Comparison of ENCODE assay signal across 1 cellular context in genomic region chr7:98106647-98107312, GRCh38.
TF ChIP-seq lines count a peak whose summit lies in the region.

TSS of gene LMTK2 (plus strand) at chr7:98106862. CDS start at chr7:98107178, 316 bp downstream.

TF ChIP-seq in HepG2, 621 proteins besides CTCF, POLR2A, EP300 and RAD21 (continued from another document and continues in another):
- TF ChIP-seq ZBTB14 (CRISPR knock-in tag; IDR thresholded peaks at IDR 0.05), result no peak
- no peak for TF ChIP-seq TEAD2 (CRISPR knock-in tag; IDR thresholded peaks at IDR 0.05)
- TF ChIP-seq ZNF280B (CRISPR knock-in tag; IDR thresholded peaks at IDR 0.05; ENCODE audit: borderline replicate concordance), result no peak
- TF ChIP-seq NPAS2 (CRISPR knock-in tag; IDR thresholded peaks at IDR 0.05; ENCODE audit: borderline replicate concordance), result no peak
- TF ChIP-seq HNRNPH1 (optimal IDR thresholded peaks at IDR 0.05; ENCODE audit: low read depth, low read length), result no peak
- TF ChIP-seq ZNF670 (CRISPR knock-in tag; IDR thresholded peaks at IDR 0.05; ENCODE audit: borderline replicate concordance), result 0 out of 2 replicates have a peak, but pooled peaks have one; percentile 29
- no peak for TF ChIP-seq ZKSCAN1 (IDR thresholded peaks at IDR 0.05; ENCODE audit: low read length)
- peak; percentile 60; the same call in 1 of the 2 replicates for TF ChIP-seq BCL6 (CRISPR knock-in tag; IDR thresholded peaks at IDR 0.05)
- TF ChIP-seq USF2 (IDR thresholded peaks at IDR 0.05; ENCODE audit: low read depth, low read length), result peak; percentile 81
- TF ChIP-seq USF2 (CRISPR knock-in tag; IDR thresholded peaks at IDR 0.05; ENCODE audit: borderline replicate concordance), result peak; percentile 94; the same call in 1 of the 2 replicates
- TF ChIP-seq HBP1 (CRISPR knock-in tag; IDR thresholded peaks at IDR 0.05; ENCODE audit: low read depth), result peak; percentile 74; the same call in 1 of the 2 replicates
- TF ChIP-seq ZMAT3 (CRISPR knock-in tag; conservative IDR thresholded peaks at IDR 0.05), result peak; percentile 74
- no peak for TF ChIP-seq ZNF782 (CRISPR knock-in tag; IDR thresholded peaks at IDR 0.05; ENCODE audit: borderline replicate concordance)
- TF ChIP-seq GABPA (IDR thresholded peaks at IDR 0.05; ENCODE audit: low read depth, low read length), result no peak
- peak; percentile 20; the same call in 1 of the 2 replicates for TF ChIP-seq GABPA (CRISPR knock-in tag; IDR thresholded peaks at IDR 0.05; ENCODE audit: low read depth)
- TF ChIP-seq HDAC2 (CRISPR knock-in tag; IDR thresholded peaks at IDR 0.05), result peak; percentile 63
- no peak for TF ChIP-seq PLRG1 (conservative IDR thresholded peaks at IDR 0.05)
- TF ChIP-seq ZNF598 (CRISPR knock-in tag; IDR thresholded peaks at IDR 0.05; ENCODE audit: borderline replicate concordance), result peak; percentile 43; the same call in 1 of the 2 replicates
- TF ChIP-seq ZNF367 (CRISPR knock-in tag; IDR thresholded peaks at IDR 0.05; ENCODE audit: borderline replicate concordance), result no peak
- TF ChIP-seq ZNF512 (CRISPR knock-in tag; IDR thresholded peaks at IDR 0.05), result 0 out of 2 replicates have a peak, but pooled peaks have one; percentile 56
- TF ChIP-seq ATAD3A (CRISPR knock-in tag; IDR thresholded peaks at IDR 0.05), result no peak
- no peak for TF ChIP-seq ZNF12 (CRISPR knock-in tag; IDR thresholded peaks at IDR 0.05)
- TF ChIP-seq FOXO4 (CRISPR knock-in tag; conservative IDR thresholded peaks at IDR 0.05), result no peak
- TF ChIP-seq ZNF260 (CRISPR knock-in tag; IDR thresholded peaks at IDR 0.05; ENCODE audit: borderline replicate concordance, low read depth), result no peak
- peak; percentile 48; the same call in 1 of the 2 replicates for TF ChIP-seq TSC22D2 (CRISPR knock-in tag; IDR thresholded peaks at IDR 0.05; ENCODE audit: borderline replicate concordance)
- TF ChIP-seq DMTF1 (CRISPR knock-in tag; IDR thresholded peaks at IDR 0.05), result no peak
- no peak for TF ChIP-seq RFXANK (CRISPR knock-in tag; IDR thresholded peaks at IDR 0.05)
- TF ChIP-seq MBD4 (IDR thresholded peaks at IDR 0.05; ENCODE audit: borderline replicate concordance, low read length), result no peak
- no peak for TF ChIP-seq NCOR1 (IDR thresholded peaks at IDR 0.05; ENCODE audit: borderline replicate concordance, low read length)
- peak; percentile 66; the same call in 1 of the 2 replicates for TF ChIP-seq ZNF235 (CRISPR knock-in tag; IDR thresholded peaks at IDR 0.05; ENCODE audit: borderline replicate concordance)
- TF ChIP-seq JUNB (CRISPR knock-in tag; IDR thresholded peaks at IDR 0.05; ENCODE audit: borderline replicate concordance), result no peak
- TF ChIP-seq KAT2B (IDR thresholded peaks at IDR 0.05; ENCODE audit: borderline replicate concordance, low read depth, low read length), result no peak
- no peak for TF ChIP-seq ZBTB1 (CRISPR knock-in tag; IDR thresholded peaks at IDR 0.05; ENCODE audit: borderline replicate concordance)
- TF ChIP-seq ZNF343 (CRISPR knock-in tag; IDR thresholded peaks at IDR 0.05), result 0 out of 2 replicates have a peak, but pooled peaks have one; percentile 32
- no peak for TF ChIP-seq ZNF234 (CRISPR knock-in tag; conservative IDR thresholded peaks at IDR 0.05)
- TF ChIP-seq ZBTB25 (CRISPR knock-in tag; IDR thresholded peaks at IDR 0.05), result no peak
- peak; percentile 75; the same call in 1 of the 2 replicates for TF ChIP-seq ZFP41 (CRISPR knock-in tag; IDR thresholded peaks at IDR 0.05; ENCODE audit: borderline replicate concordance)
- TF ChIP-seq TCF7L2 (IDR thresholded peaks at IDR 0.05; ENCODE audit: low read depth, low read length), result no peak
- no peak for TF ChIP-seq ZNF136 (CRISPR knock-in tag; IDR thresholded peaks at IDR 0.05; ENCODE audit: low read depth)
- no peak for TF ChIP-seq ZNF883 (CRISPR knock-in tag; IDR thresholded peaks at IDR 0.05; ENCODE audit: not compliant biosample characterization)
- peak; percentile 91 for TF ChIP-seq UBTF (CRISPR knock-in tag; IDR thresholded peaks at IDR 0.05)
- TF ChIP-seq HMGXB3 (CRISPR knock-in tag; IDR thresholded peaks at IDR 0.05; ENCODE audit: borderline replicate concordance), result no peak
